23 cellular contexts compared by ENCODE assay signal in genomic region chr19:41619018-41619571, GRCh38. TPM values are rescaled to one million over a fixed set of nuclear protein-coding genes. Genes with fewer than 3 reads are reported as not detected.
"Had no signal": no experiment of that assay in that cellular context is flagged by ENCODE, and none has a peak within 500 bp of the region (broad histone marks: within the 10 kb centered on the region; RNA-seq: fewer than 3 reads in every experiment).

No MANE protein-coding gene starts in this region.

- H3K9me3 ChIP-seq: adrenal gland, breast epithelium, gastrocnemius medialis, mucosa of descending colon, ovary, thoracic aorta, upper lobe of left lung had no signal

- DNase-seq: activated CD4-positive, alpha-beta memory T cell treated with anti-CD3 and anti-CD28 coated beads, Interleukin-2, amount 10 ng/mL, durations not matched to agents 7 days and 5 days; activated CD4-positive, alpha-beta T cell treated with anti-CD3 and anti-CD28 coated beads for 48 hours; activated CD4-positive, CD25-positive, alpha-beta regulatory T cell; activated gamma-delta T cell treated with Interleukin-2 at 50 U/mL for 16 hours; activated T-cell treated with anti-CD3 and anti-CD28 coated beads, Interleukin-2, amount 50 U/mL, for 72 hours; adrenal gland; effector CD8-positive, alpha-beta T cell; gastrocnemius medialis; left ventricle myocardium superior; mucosa of descending colon; naive B cell; ovary; stimulated activated naive B cell treated with anti-CD40 and anti-IgM and Interleukin-4, amounts not matched to agents 10 μg/mL and 1 μg/mL and 100 μg/mL, for 72 hours; upper lobe of left lung had no signal

- H3K27ac ChIP-seq: adrenal gland, breast epithelium, gastrocnemius medialis, ovary, thoracic aorta had no signal

- H3K4me1 ChIP-seq: adrenal gland, breast epithelium, gastrocnemius medialis had no signal

- H3K36me3 ChIP-seq: adrenal gland, breast epithelium, gastrocnemius medialis, ovary, thoracic aorta, upper lobe of left lung had no signal

- H3K27me3 ChIP-seq: adrenal gland, gastrocnemius medialis, ovary, upper lobe of left lung had no signal

- H3K4me2 ChIP-seq: smooth muscle cell had no signal

- H3K4me3 ChIP-seq: adrenal gland, breast epithelium, gastrocnemius medialis, mucosa of descending colon, ovary, smooth muscle cell, thoracic aorta, upper lobe of left lung had no signal

- ATAC-seq: activated naive CD4-positive, alpha-beta T cell treated with anti-CD3 and anti-CD28 coated beads, Interleukin-2, amount 50 U/mL, for 72 hours; activated T-cell treated with anti-CD3 and anti-CD28 coated beads, Interleukin-2, amount 50 U/mL, for 72 hours; esophagus mucosa; gastrocnemius medialis; left ventricle myocardium superior; mucosa of descending colon; sciatic nerve had no signal

RNA-seq across cellular contexts. Expression of gene CEACAM4, which starts 7.8 kb away (rescaled TPM):
- total RNA-seq: activated CD4-positive, alpha-beta memory T cell treated with anti-CD3 and anti-CD28 coated beads, Interleukin-2, amount 10 ng/mL, durations not matched to agents 7 days and 5 days; activated naive CD4-positive, alpha-beta T cell treated with anti-CD3 and anti-CD28 coated beads, Interleukin-2, amount 50 U/mL, for 72 hours; activated T-cell treated with anti-CD3 and anti-CD28 coated beads, Interleukin-2, amount 50 U/mL, for 72 hours; astrocyte; cerebellum; pulmonary artery endothelial cell; smooth muscle cell had no signal
- polyA plus RNA-seq: smooth muscle cell had no signal

RNA-seq across cellular contexts. Expression of gene CEACAM21, which starts 43.1 kb away (rescaled TPM):
- total RNA-seq: smooth muscle cell had no signal
- polyA plus RNA-seq: smooth muscle cell had no signal
